Comparison of ENCODE assay signal across 8 cellular contexts in the genomic region with DNA sequence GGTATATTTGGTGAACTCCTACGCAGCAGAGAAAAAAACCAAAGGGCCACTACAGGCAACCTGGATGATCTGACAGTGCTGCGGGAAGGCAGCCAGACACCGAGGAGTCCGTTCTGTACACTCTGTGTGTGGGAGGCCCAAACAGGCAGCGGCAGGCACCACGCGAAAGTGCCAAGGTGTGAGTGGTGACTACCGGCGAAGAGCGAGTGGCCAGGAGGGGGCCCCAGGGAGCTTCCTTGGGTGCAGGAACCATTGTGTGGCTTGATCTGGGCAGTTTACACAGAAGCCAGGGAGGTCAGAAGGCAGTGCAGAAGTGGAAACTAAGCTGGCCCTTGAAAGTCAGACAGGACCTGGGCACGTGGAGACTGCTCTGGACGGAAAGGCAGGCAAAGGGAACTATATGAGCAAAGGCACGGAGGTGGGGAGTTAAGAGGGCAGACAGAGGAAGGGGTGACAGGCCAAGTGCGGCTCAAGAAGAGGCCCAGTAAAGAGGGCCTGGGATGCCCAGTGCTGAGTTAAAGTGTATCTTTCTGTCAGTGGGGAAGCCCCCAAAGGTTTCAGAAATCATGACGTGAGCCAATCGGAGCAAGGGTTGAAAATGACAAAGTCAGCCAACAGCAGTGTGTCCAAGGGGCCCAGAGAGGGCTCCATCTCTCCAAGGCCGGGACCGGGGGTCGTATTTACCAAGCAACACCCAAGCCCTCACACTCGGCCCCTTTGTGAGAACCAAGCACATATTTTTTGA. TPM values are rescaled to one million over a fixed set of nuclear protein-coding genes. Genes with fewer than 3 reads are reported as not detected.
DNase-seq lines count a peak whose midpoint lies in the region; ATAC-seq, FAIRE-seq and TF ChIP-seq lines count a peak whose summit lies in the region.

No MANE protein-coding gene starts in this region.

- FAIRE-seq in H54 (lab: Jason Lieb, UNC) = no peak

- in situ Hi-C loops in ACHN (cut with HindIII; ENCODE audit: low pct_ligation_motif_present, low pct_unique_long_range_greater_than_20kb, low sequenced_read_pairs) = no loop called here

- H3K27ac ChIP-seq in thoracic aorta = peak overlapping the region; percentile 42 to 89

- ATAC-seq in mucosa of descending colon = peak; percentile 68
- ATAC-seq in thoracic aorta (ENCODE audit: insufficient number of reproducible peaks, low FRiP score, low read depth) = no peak
- no peak for ATAC-seq in HG03378 (IDR thresholded peaks at IDR 0.05; ENCODE audit: unreplicated experiment)

- H3K36me3 ChIP-seq in mucosa of descending colon (ENCODE audit: low read depth) (no peaks in the 10 kb centered on the region), thoracic aorta (no peaks in the 10 kb centered on the region)

- TF ChIP-seq CTCF in mucosa of descending colon (IDR thresholded peaks at IDR 0.05) = peak; percentile 53
- TF ChIP-seq CTCF in thoracic aorta (IDR thresholded peaks at IDR 0.05) = peak; percentile 54

- H3K4me1 ChIP-seq in mucosa of descending colon (ENCODE audit: low read depth) = peaks cover 36% of the 10 kb centered on the region
- H3K4me1 ChIP-seq in thoracic aorta (ENCODE audit: control insufficient read depth in 1 of 2, low read depth in 2 of 2) = peaks cover 37 to 71% of the 10 kb centered on the region in 2 donors

- H3K27me3 ChIP-seq in thoracic aorta (replicated peaks; ENCODE audit: insufficient read depth) = no peaks in the 10 kb centered on the region

- H3K4me3 ChIP-seq in mucosa of descending colon (no peak overlapping the region), thoracic aorta (no peak overlapping the region)

- no peak for TF ChIP-seq POLR2A in H54 (IDR thresholded peaks at IDR 0.05; ENCODE audit: low read depth, low read length)

- DNase-seq in ACHN (peak; percentile 32), H54 (ENCODE audit: insufficient read length, low spot score) (peak; percentile 22), dermis blood vessel endothelial cell (peak; percentile 65), mucosa of descending colon (peak; percentile 69 to 85 (median 78)), thoracic aorta (ENCODE audit: low spot score) (no peak), NCI-H146 treated with DMSO at 0.1 percent for 48 hours (lab: John Stamatoyannopoulos, UW; ENCODE audit: unreplicated experiment) (no peak)
- DNase-seq in activated CD4-positive, alpha-beta T cell treated with anti-CD3 and anti-CD28 coated beads for 1 hour = peak; percentile 13

- H3K9me3 ChIP-seq in mucosa of descending colon (no peaks in the 10 kb centered on the region), thoracic aorta (no peaks in the 10 kb centered on the region)

- intact Hi-C loops in mucosa of descending colon (cut with DNase I, micrococcal nuclease) = no loop called here

RNA-seq across cellular contexts. Expression of a gene that starts 10.6 kb away (rescaled TPM):
- 36.2 and 49.4 TPM in 2 replicates for total RNA-seq in dermis blood vessel endothelial cell
- 10 to 100 TPM; 35.9 to 63.1 (median 38.2) TPM for total RNA-seq in mucosa of descending colon
- total RNA-seq in thoracic aorta = 100 to 1,000 TPM; 134 to 254 TPM

RNA-seq across cellular contexts. Expression of a gene that starts 55.0 kb away (rescaled TPM):
- 127 and 141 TPM in 2 replicates for total RNA-seq in dermis blood vessel endothelial cell
- total RNA-seq in mucosa of descending colon = 100 to 1,000 TPM in 1 of 3 donors, 10 to 100 TPM in 2; 87.8 to 100 (median 89.8) TPM
- total RNA-seq in thoracic aorta = 100 to 1,000 TPM in 1 of 2 donors, 10 to 100 TPM in 1; 98.1 to 140 TPM

Comparison
In these comparisons a context has a peak if more than half of its experiments do, and no peak if none do; other contexts are left out.
1. DNase-seq: peak in ACHN (single experiment), H54 (single experiment), activated CD4-positive, alpha-beta T cell treated with anti-CD3 and anti-CD28 coated beads for 1 hour (single experiment), dermis blood vessel endothelial cell (single experiment) and mucosa of descending colon (3 of 3); none in thoracic aorta (single experiment) and NCI-H146 treated with DMSO at 0.1 percent for 48 hours (single experiment).